Comparison of ENCODE assay signal across 23 cellular contexts in genomic region chr13:112896736-112897602, GRCh38.
"Had no signal": no experiment of that assay in that cellular context is flagged by ENCODE, and none has a peak within 500 bp of the region (broad histone marks: within the 10 kb centered on the region; RNA-seq: fewer than 3 reads in every experiment).

No MANE protein-coding gene starts in this region.

- H3K4me3 ChIP-seq: psoas muscle, skin epidermis, tibial nerve had no signal

- H3K36me3 ChIP-seq: tibial nerve had no signal

- H3K4me3 Mint-ChIP-seq: activated CD4-positive, alpha-beta memory T cell treated with anti-CD3 and anti-CD28 coated beads, Interleukin-2, amount 10 ng/mL, durations not matched to agents 7 days and 5 days; activated CD4-positive, alpha-beta T cell treated with anti-CD3 and anti-CD28 coated beads for 36 hours; activated CD8-positive, alpha-beta memory T cell treated with anti-CD3 and anti-CD28 coated beads, Interleukin-2, amount 10 ng/mL, durations not matched to agents 7 days and 5 days; activated naive CD4-positive, alpha-beta T cell treated with anti-CD3 and anti-CD28 coated beads for 36 hours; activated naive CD8-positive, alpha-beta T cell treated with anti-CD3 and anti-CD28 coated beads, Interleukin-2, amount 50 U/mL, for 24 hours; endodermal cell; stimulated activated naive CD8-positive, alpha-beta T cell treated with anti-CD3 and anti-CD28 coated beads, Interleukin-15, Interleukin-2, amounts not matched to agents 100 ng/mL and 50 ng/mL, for 24 hours had no signal

- H3K4me1 ChIP-seq: foreskin keratinocyte had no signal

- H3K4me1 Mint-ChIP-seq: activated CD4-positive, alpha-beta T cell treated with anti-CD3 and anti-CD28 coated beads for 36 hours; activated naive CD8-positive, alpha-beta T cell treated with anti-CD3 and anti-CD28 coated beads, Interleukin-2, amount 50 U/mL, for 24 hours had no signal

- H3K27ac Mint-ChIP-seq: activated CD4-positive, alpha-beta memory T cell treated with anti-CD3 and anti-CD28 coated beads, Interleukin-2, amount 10 ng/mL, durations not matched to agents 7 days and 5 days; activated CD4-positive, alpha-beta T cell treated with anti-CD3 and anti-CD28 coated beads for 36 hours; activated CD8-positive, alpha-beta memory T cell treated with anti-CD3 and anti-CD28 coated beads, Interleukin-2, amount 10 ng/mL, durations not matched to agents 7 days and 5 days; activated naive CD4-positive, alpha-beta T cell treated with anti-CD3 and anti-CD28 coated beads for 36 hours; activated naive CD8-positive, alpha-beta T cell treated with anti-CD3 and anti-CD28 coated beads, Interleukin-2, amount 50 U/mL, for 24 hours; activated T-helper 2 cell treated with anti-CD3 and anti-CD28 coated beads, Interferon-gamma antibody, Interleukin-2, Interleukin-4, amounts not matched to agents 10 μg/mL and 5 μg/mL and 100 μg/mL, durations not matched to agents 14 hours and 24 hours and 36 hours; endodermal cell; nephron; stimulated activated naive CD8-positive, alpha-beta T cell treated with anti-CD3 and anti-CD28 coated beads, Interleukin-15, Interleukin-2, amounts not matched to agents 100 ng/mL and 50 ng/mL, for 24 hours had no signal

- FAIRE-seq: colon had no signal

- H3K27ac ChIP-seq: foreskin keratinocyte, psoas muscle, skin epidermis, tibial nerve had no signal

- H3K36me3 Mint-ChIP-seq: activated CD8-positive, alpha-beta memory T cell treated with anti-CD3 and anti-CD28 coated beads, Interleukin-2, amount 10 ng/mL, durations not matched to agents 7 days and 5 days; brain had no signal

- H3K9me3 ChIP-seq: psoas muscle, tibial nerve had no signal

- H3K9me3 Mint-ChIP-seq: activated CD4-positive, alpha-beta memory T cell treated with anti-CD3 and anti-CD28 coated beads, Interleukin-2, amount 10 ng/mL, durations not matched to agents 7 days and 5 days; activated naive CD4-positive, alpha-beta T cell treated with anti-CD3 and anti-CD28 coated beads for 36 hours; activated naive CD8-positive, alpha-beta T cell treated with anti-CD3 and anti-CD28 coated beads, Interleukin-2, amount 50 U/mL, for 24 hours; activated T-helper 2 cell treated with anti-CD3 and anti-CD28 coated beads, Interferon-gamma antibody, Interleukin-2, Interleukin-4, amounts not matched to agents 10 μg/mL and 5 μg/mL and 100 μg/mL, durations not matched to agents 14 hours and 24 hours and 36 hours; endodermal cell; nephron; stimulated activated naive CD8-positive, alpha-beta T cell treated with anti-CD3 and anti-CD28 coated beads, Interleukin-15, Interleukin-2, amounts not matched to agents 100 ng/mL and 50 ng/mL, for 24 hours had no signal

- ATAC-seq: activated CD4-positive, alpha-beta T cell treated with anti-CD3 and anti-CD28 coated beads for 36 hours; activated CD8-positive, alpha-beta memory T cell treated with anti-CD3 and anti-CD28 coated beads, Interleukin-2, amount 10 ng/mL, durations not matched to agents 7 days and 5 days; activated naive CD8-positive, alpha-beta T cell treated with anti-CD3 and anti-CD28 coated beads, Interleukin-2, amount 50 U/mL, for 24 hours; foreskin keratinocyte; psoas muscle; right cardiac atrium had no signal

- DNase-seq: activated CD4-positive, alpha-beta memory T cell treated with anti-CD3 and anti-CD28 coated beads, Interleukin-2, amount 10 ng/mL, durations not matched to agents 7 days and 5 days; activated CD4-positive, alpha-beta T cell treated with anti-CD3 and anti-CD28 coated beads for 36 hours; activated CD8-positive, alpha-beta memory T cell treated with anti-CD3 and anti-CD28 coated beads, Interleukin-2, amount 10 ng/mL, durations not matched to agents 7 days and 5 days; activated naive CD4-positive, alpha-beta T cell treated with anti-CD3 and anti-CD28 coated beads for 36 hours; activated naive CD8-positive, alpha-beta T cell treated with anti-CD3 and anti-CD28 coated beads, Interleukin-2, amount 50 U/mL, for 24 hours; anterior cingulate cortex; central memory CD4-positive, alpha-beta T cell; endodermal cell; foreskin keratinocyte; hippocampal formation; islet precursor cell; stimulated activated CD4-positive, alpha-beta T cell treated with anti-CD3 and anti-CD28 coated beads, Interleukin-15, amount 100 ng/mL, for 24 hours; stimulated activated CD4-positive, alpha-beta T cell treated with anti-CD3 and anti-CD28 coated beads, Interleukin-2, amount 100 ng/mL, for 48 hours; SW 1271 had no signal
